Comparison of ENCODE assay signal across 9 cellular contexts in the genomic region with DNA sequence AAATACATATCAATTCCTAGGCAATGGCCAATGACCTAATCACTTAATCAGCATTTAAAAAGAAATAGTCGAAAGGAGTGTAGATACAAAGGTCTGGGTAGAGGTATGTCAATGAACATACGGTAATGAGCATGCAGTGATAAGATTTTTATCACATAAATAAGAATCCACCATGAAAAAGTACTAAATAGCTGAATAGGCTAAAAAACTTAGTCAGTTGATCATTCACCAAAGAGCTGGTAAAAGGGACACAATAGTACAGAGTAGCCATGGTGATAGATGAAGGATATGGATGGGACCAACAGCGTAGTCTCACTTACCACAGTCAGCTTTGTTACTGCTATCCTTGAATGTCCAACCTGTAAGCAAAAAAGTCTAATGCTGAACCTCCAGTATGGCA.
"Had no signal": no experiment of that assay in that cellular context is flagged by ENCODE, and none has a peak within 500 bp of the region (broad histone marks: within the 10 kb centered on the region; RNA-seq: fewer than 3 reads in every experiment).

No MANE protein-coding gene starts in this region.

- H3K4me3 ChIP-seq: GM23248 had no signal

- H3K4me2 ChIP-seq: KMS-11 had no signal

- H3K27ac ChIP-seq: GM23248, HL-60, KMS-11 had no signal

- DNase-seq: GM23248, GOT3, H9, HCEC 1CT, IMR-90, KBM-7 had no signal

- FAIRE-seq: H54 had no signal

- H3K9ac ChIP-seq: GM23248, KMS-11 had no signal

- H2AFZ ChIP-seq: GM23248 had no signal
